Comparison of ENCODE assay signal across 8 cellular contexts in genomic region chr1:1347663-1348419, GRCh38. TPM values are rescaled to one million over a fixed set of nuclear protein-coding genes. Genes with fewer than 3 reads are reported as not detected.
A peak's percentile ranks its signal among the peaks of the same experiment; 100 is the strongest.
DNase-seq lines count a peak whose midpoint lies in the region; ATAC-seq lines count a peak whose summit lies in the region.

No MANE protein-coding gene starts in this region.

- H3K4me3 ChIP-seq in iPS-18a (ENCODE audit: low read length) = peak overlapping the region; percentile 70

- H3K27me3 Mint-ChIP-seq in activated CD4-positive, alpha-beta T cell treated with anti-CD3 and anti-CD28 coated beads, Interleukin-2, amount 10 ng/mL, durations not matched to agents 7 days and 5 days = peaks cover 9% of the 10 kb centered on the region
- peaks cover 7% of the 10 kb centered on the region for H3K27me3 Mint-ChIP-seq in activated T-helper 17 cell treated with anti-CD3 and anti-CD28 coated beads, Interleukin-2, amount 50 U/mL, for 72 hours
- H3K27me3 Mint-ChIP-seq in stimulated activated memory B cell treated with anti-CD40 and anti-IgM and Interleukin-4, amounts not matched to agents 10 μg/mL and 1 μg/mL and 100 μg/mL, for 72 hours = peaks cover 11% of the 10 kb centered on the region

- no peak overlapping the region for H3K9ac ChIP-seq in iPS-18a (ENCODE audit: low read length)

- no peaks in the 10 kb centered on the region for H3K36me3 ChIP-seq in iPS-18a (ENCODE audit: control insufficient read depth, low read depth, low read length)

- H3K27ac ChIP-seq in iPS-18a (ENCODE audit: low read length) = no peak overlapping the region

- POLR2A ChIA-PET in activated CD4-positive, alpha-beta T cell treated with anti-CD3 and anti-CD28 coated beads, Interleukin-2, amount 10 ng/mL, durations not matched to agents 7 days and 5 days (lab: Charles Lee) = no interaction called here

- no peak for ATAC-seq in activated T-helper 17 cell treated with anti-CD3 and anti-CD28 coated beads, Interleukin-2, amount 50 U/mL, for 72 hours (replicated peaks)
- no peak for ATAC-seq in stimulated activated memory B cell treated with anti-CD40 and anti-IgM and Interleukin-4, amounts not matched to agents 10 μg/mL and 1 μg/mL and 100 μg/mL, for 72 hours
- ATAC-seq in HG03521 (IDR thresholded peaks at IDR 0.05; ENCODE audit: unreplicated experiment) = no peak
- no peak for ATAC-seq in GM21381 (IDR thresholded peaks at IDR 0.05; ENCODE audit: unreplicated experiment)

- peak overlapping the region; percentile 64 for H3K27ac Mint-ChIP-seq in activated CD4-positive, alpha-beta T cell treated with anti-CD3 and anti-CD28 coated beads, Interleukin-2, amount 10 ng/mL, durations not matched to agents 7 days and 5 days
- peak overlapping the region; percentile 16 for H3K27ac Mint-ChIP-seq in activated T-helper 17 cell treated with anti-CD3 and anti-CD28 coated beads, Interleukin-2, amount 50 U/mL, for 72 hours
- H3K27ac Mint-ChIP-seq in stimulated activated memory B cell treated with anti-CD40 and anti-IgM and Interleukin-4, amounts not matched to agents 10 μg/mL and 1 μg/mL and 100 μg/mL, for 72 hours = peak overlapping the region; percentile 64

- peaks cover 11% of the 10 kb centered on the region for H3K4me1 ChIP-seq in iPS-18a (ENCODE audit: control insufficient read depth, low read depth, low read length)

- CTCF ChIA-PET in activated CD4-positive, alpha-beta T cell treated with anti-CD3 and anti-CD28 coated beads, Interleukin-2, amount 10 ng/mL, durations not matched to agents 7 days and 5 days (lab: Charles Lee) = interaction anchor here (0.7 to 2.3 kb wide), 8 partner anchors 21 to 284 kb away, joined by 3 to 9 read pairs (median 4); partner anchors contain the start of gene AURKAIP1

- H3K4me1 Mint-ChIP-seq in activated CD4-positive, alpha-beta T cell treated with anti-CD3 and anti-CD28 coated beads, Interleukin-2, amount 10 ng/mL, durations not matched to agents 7 days and 5 days = peaks cover 19% of the 10 kb centered on the region
- H3K4me1 Mint-ChIP-seq in activated T-helper 17 cell treated with anti-CD3 and anti-CD28 coated beads, Interleukin-2, amount 50 U/mL, for 72 hours = peaks cover 14% of the 10 kb centered on the region
- peaks cover 46% of the 10 kb centered on the region for H3K4me1 Mint-ChIP-seq in stimulated activated memory B cell treated with anti-CD40 and anti-IgM and Interleukin-4, amounts not matched to agents 10 μg/mL and 1 μg/mL and 100 μg/mL, for 72 hours

- H3K9me3 ChIP-seq in iPS-18a (ENCODE audit: control insufficient read depth, low read depth, low read length) = no peaks in the 10 kb centered on the region

- no peaks in the 10 kb centered on the region for H3K9me3 Mint-ChIP-seq in activated CD4-positive, alpha-beta T cell treated with anti-CD3 and anti-CD28 coated beads, Interleukin-2, amount 10 ng/mL, durations not matched to agents 7 days and 5 days
- no peaks in the 10 kb centered on the region for H3K9me3 Mint-ChIP-seq in activated T-helper 17 cell treated with anti-CD3 and anti-CD28 coated beads, Interleukin-2, amount 50 U/mL, for 72 hours
- H3K9me3 Mint-ChIP-seq in stimulated activated memory B cell treated with anti-CD40 and anti-IgM and Interleukin-4, amounts not matched to agents 10 μg/mL and 1 μg/mL and 100 μg/mL, for 72 hours = no peaks in the 10 kb centered on the region

- peak overlapping the region; percentile 74 for H3K4me3 Mint-ChIP-seq in activated CD4-positive, alpha-beta T cell treated with anti-CD3 and anti-CD28 coated beads, Interleukin-2, amount 10 ng/mL, durations not matched to agents 7 days and 5 days
- peak overlapping the region; percentile 66 for H3K4me3 Mint-ChIP-seq in activated T-helper 17 cell treated with anti-CD3 and anti-CD28 coated beads, Interleukin-2, amount 50 U/mL, for 72 hours
- peak overlapping the region; percentile 81 for H3K4me3 Mint-ChIP-seq in stimulated activated memory B cell treated with anti-CD40 and anti-IgM and Interleukin-4, amounts not matched to agents 10 μg/mL and 1 μg/mL and 100 μg/mL, for 72 hours

- DNase-seq in activated CD4-positive, alpha-beta T cell treated with anti-CD3 and anti-CD28 coated beads, Interleukin-2, amount 10 ng/mL, durations not matched to agents 7 days and 5 days = no peak
- DNase-seq in activated CD4-positive, alpha-beta T cell treated with anti-CD3 and anti-CD28 coated beads, Interleukin-2, amount 50 U/mL, for 4 hours = no peak
- no peak for DNase-seq in GM19240 (ENCODE audit: insufficient read length, low spot score)

- H3K27me3 ChIP-seq in iPS-18a (ENCODE audit: control insufficient read depth, insufficient read depth, low read length) = peaks cover 7% of the 10 kb centered on the region

- no peaks in the 10 kb centered on the region for H3K36me3 Mint-ChIP-seq in activated CD4-positive, alpha-beta T cell treated with anti-CD3 and anti-CD28 coated beads, Interleukin-2, amount 10 ng/mL, durations not matched to agents 7 days and 5 days (ENCODE audit: low read depth)
- no peaks in the 10 kb centered on the region for H3K36me3 Mint-ChIP-seq in activated T-helper 17 cell treated with anti-CD3 and anti-CD28 coated beads, Interleukin-2, amount 50 U/mL, for 72 hours (ENCODE audit: low read depth)
- no peaks in the 10 kb centered on the region for H3K36me3 Mint-ChIP-seq in stimulated activated memory B cell treated with anti-CD40 and anti-IgM and Interleukin-4, amounts not matched to agents 10 μg/mL and 1 μg/mL and 100 μg/mL, for 72 hours

RNA-seq across cellular contexts. Expression of gene DVL1, which starts 1.4 kb away (rescaled TPM):
- 10 to 100 TPM; 33.0 to 34.0 TPM for total RNA-seq in activated CD4-positive, alpha-beta T cell treated with anti-CD3 and anti-CD28 coated beads, Interleukin-2, amount 10 ng/mL, durations not matched to agents 7 days and 5 days
- total RNA-seq in activated T-helper 17 cell treated with anti-CD3 and anti-CD28 coated beads, Interleukin-2, amount 50 U/mL, for 72 hours = 10 to 100 TPM; 46.2 to 48.0 TPM

RNA-seq across cellular contexts. Expression of gene MXRA8, which starts 10.5 kb away (rescaled TPM):
- total RNA-seq in activated CD4-positive, alpha-beta T cell treated with anti-CD3 and anti-CD28 coated beads, Interleukin-2, amount 10 ng/mL, durations not matched to agents 7 days and 5 days = under 1 TPM; 0.15 to 0.30 TPM
- total RNA-seq in activated T-helper 17 cell treated with anti-CD3 and anti-CD28 coated beads, Interleukin-2, amount 50 U/mL, for 72 hours = under 1 TPM in 1 of 2 donors, not detected in 1; 0.56 TPM

RNA-seq across cellular contexts. Expression of gene TAS1R3, which starts 16.8 kb away (rescaled TPM):
- total RNA-seq in activated CD4-positive, alpha-beta T cell treated with anti-CD3 and anti-CD28 coated beads, Interleukin-2, amount 10 ng/mL, durations not matched to agents 7 days and 5 days = 1 to 10 TPM; 3.1 to 3.7 TPM
- total RNA-seq in activated T-helper 17 cell treated with anti-CD3 and anti-CD28 coated beads, Interleukin-2, amount 50 U/mL, for 72 hours = 1 to 10 TPM in 1 of 2 donors, under 1 TPM in 1; 0.71 to 1.1 TPM

RNA-seq across cellular contexts. Expression of gene CPTP, which starts 23.2 kb away (rescaled TPM):
- total RNA-seq in activated CD4-positive, alpha-beta T cell treated with anti-CD3 and anti-CD28 coated beads, Interleukin-2, amount 10 ng/mL, durations not matched to agents 7 days and 5 days = 10 to 100 TPM; 25.2 to 27.6 TPM
- 10 to 100 TPM; 16.8 to 22.3 TPM for total RNA-seq in activated T-helper 17 cell treated with anti-CD3 and anti-CD28 coated beads, Interleukin-2, amount 50 U/mL, for 72 hours

RNA-seq across cellular contexts. Expression of gene INTS11, which starts 23.4 kb away (rescaled TPM):
- 100 to 1,000 TPM; 123 to 126 TPM for total RNA-seq in activated CD4-positive, alpha-beta T cell treated with anti-CD3 and anti-CD28 coated beads, Interleukin-2, amount 10 ng/mL, durations not matched to agents 7 days and 5 days
- total RNA-seq in activated T-helper 17 cell treated with anti-CD3 and anti-CD28 coated beads, Interleukin-2, amount 50 U/mL, for 72 hours = 100 to 1,000 TPM; 122 to 125 TPM
